ENCODE assay signal across 22 cellular contexts in genomic region chr1:237093706-237094105, GRCh38. TPM values are rescaled to one million over a fixed set of nuclear protein-coding genes. Genes with fewer than 3 reads are reported as not detected.
"Had no signal": no experiment of that assay in that cellular context is flagged by ENCODE, and none has a peak within 500 bp of the region (broad histone marks: within the 10 kb centered on the region; RNA-seq: fewer than 3 reads in every experiment).

No MANE protein-coding gene starts in this region.

- H3K36me3 ChIP-seq: right lobe of liver, suprapubic skin, transverse colon, upper lobe of right lung, uterus had no signal

- H3K9me3 ChIP-seq: right lobe of liver, suprapubic skin, transverse colon, upper lobe of right lung, uterus had no signal

- DNase-seq: dorsolateral prefrontal cortex; effector CD4-positive, alpha-beta T cell; hippocampal formation; left colon; natural killer cell; occipital lobe; right lobe of liver; small intestine; stimulated activated CD4-positive, alpha-beta T cell treated with anti-CD3 and anti-CD28 coated beads, Interleukin-15, amount 100 ng/mL, for 24 hours; stimulated activated CD4-positive, alpha-beta T cell treated with anti-CD3 and anti-CD28 coated beads, Interleukin-2, amount 100 ng/mL, for 48 hours; stimulated activated naive B cell treated with anti-CD40 and anti-IgM and Interleukin-4, amounts not matched to agents 10 μg/mL and 1 μg/mL and 100 μg/mL, for 72 hours; transverse colon; upper lobe of right lung; uterus had no signal

- FAIRE-seq: colon, frontal cortex, islet of Langerhans, small intestine had no signal

- H3K27ac ChIP-seq: dorsolateral prefrontal cortex, parathyroid adenoma, right lobe of liver, suprapubic skin, transverse colon, upper lobe of right lung, uterus had no signal

- H3K4me3 ChIP-seq: dorsolateral prefrontal cortex, lung, right lobe of liver, suprapubic skin, transverse colon, upper lobe of right lung, uterus had no signal

- H3K27me3 ChIP-seq: dorsolateral prefrontal cortex, right lobe of liver, suprapubic skin, transverse colon, upper lobe of right lung, uterus had no signal

- ATAC-seq: left colon; right lobe of liver; stimulated activated naive B cell treated with anti-CD40 and anti-IgM and Interleukin-4, amounts not matched to agents 10 μg/mL and 1 μg/mL and 100 μg/mL, for 72 hours; upper lobe of right lung had no signal

- H3K4me1 ChIP-seq: parathyroid adenoma, right lobe of liver, suprapubic skin, uterus had no signal

RNA-seq across cellular contexts. Expression of gene RYR2, which starts 51.7 kb away (rescaled TPM):
- total RNA-seq: fibroblast of villous mesenchyme, kidney epithelial cell had no signal
